ENCODE assay signal across 10 cellular contexts in genomic region chr7:101952355-101953247, GRCh38.
DNase-seq lines count a peak whose midpoint lies in the region; TF ChIP-seq lines count a peak whose summit lies in the region.
"Had no signal": no experiment of that assay in that cellular context is flagged by ENCODE, and none has a peak within 500 bp of the region (broad histone marks: within the 10 kb centered on the region; RNA-seq: fewer than 3 reads in every experiment).

No MANE protein-coding gene starts in this region.

- peaks cover 15% of the 10 kb centered on the region for H3K36me3 Mint-ChIP-seq in nephron (ENCODE audit: low read depth)

- H3K27ac Mint-ChIP-seq in nephron, result peak overlapping the region; percentile 0 to 61 (median 36)

- H3K27me3 ChIP-seq in colonic mucosa, result no peaks in the 10 kb centered on the region

- intact Hi-C loops in colonic mucosa (cut with DNase I), result no loop called here

- no peak overlapping the region for H3K4me3 Mint-ChIP-seq in nephron

- no peaks in the 10 kb centered on the region for H3K9me3 Mint-ChIP-seq in nephron

- H3K27me3 Mint-ChIP-seq in nephron (ENCODE audit: low read depth), result no peaks in the 10 kb centered on the region

- peak overlapping the region; percentile 42 for H3K27ac ChIP-seq in colonic mucosa
- H3K27ac ChIP-seq: KMS-11 had no signal

- H3K4me3 ChIP-seq in AG10803 (ENCODE audit: low read length), result no peak overlapping the region
- H3K4me3 ChIP-seq in colonic mucosa, result no peak overlapping the region

- H3K9me3 ChIP-seq in colonic mucosa, result no peaks in the 10 kb centered on the region

- H3K9ac ChIP-seq in colonic mucosa (ENCODE audit: low read depth in 2 of 2, low read length in 2 of 2), result no peak overlapping the region
- H3K9ac ChIP-seq: KMS-11 had no signal

- H3K4me1 ChIP-seq in colonic mucosa, result no peaks in the 10 kb centered on the region

- DNase-seq in AG10803 (ENCODE audit: low read depth) (peak; percentile 82), M059J (ENCODE audit: low read depth) (peak; percentile 69), colonic mucosa (no peak), NCI-H2107 treated with DMSO at 0.1 percent for 48 hours (lab: John Stamatoyannopoulos, UW; ENCODE audit: unreplicated experiment) (no peak), NCI-H524 treated with DMSO at 0.1 percent for 48 hours (lab: John Stamatoyannopoulos, UW) (no peak)
- DNase-seq in stimulated activated naive CD4-positive, alpha-beta T cell (lab: John Stamatoyannopoulos, UW), result no peak
- no peak for DNase-seq in activated CD4-positive, alpha-beta T cell treated with anti-CD3 and anti-CD28 coated beads, Interleukin-2, amount 50 U/mL, for 1 hour
- DNase-seq: activated gamma-delta T cell treated with Interleukin-2 at 50 U/mL for 16 hours had no signal

- H3K4me1 Mint-ChIP-seq in nephron, result peaks cover 35% of the 10 kb centered on the region

- TF ChIP-seq CTCF in AG10803 (conservative IDR thresholded peaks at IDR 0.05; ENCODE audit: low read length) (no peak), colonic mucosa (IDR thresholded peaks at IDR 0.05) (no peak), nephron (IDR thresholded peaks at IDR 0.05; ENCODE audit: unreplicated experiment in 3 of 3) (no peak)

- no peaks in the 10 kb centered on the region for H3K36me3 ChIP-seq in colonic mucosa

Comparison
In these comparisons a context has a peak if more than half of its experiments do, and no peak if none do; other contexts are left out.
1. DNase-seq: peak in AG10803 (single experiment) and M059J (single experiment); none in colonic mucosa (single experiment), NCI-H2107 treated with DMSO at 0.1 percent for 48 hours (single experiment), stimulated activated naive CD4-positive, alpha-beta T cell (0 of 6), activated CD4-positive, alpha-beta T cell treated with anti-CD3 and anti-CD28 coated beads, Interleukin-2, amount 50 U/mL, for 1 hour (single experiment) and NCI-H524 treated with DMSO at 0.1 percent for 48 hours (single experiment).